Comparison of ENCODE assay signal across 21 cellular contexts in genomic region chr1:248372394-248372793, GRCh38. TPM values are rescaled to one million over a fixed set of nuclear protein-coding genes. Genes with fewer than 3 reads are reported as not detected.
DNase-seq lines count a peak whose midpoint lies in the region; ATAC-seq and TF ChIP-seq lines count a peak whose summit lies in the region.
"Had no signal": no experiment of that assay in that cellular context is flagged by ENCODE, and none has a peak within 500 bp of the region (broad histone marks: within the 10 kb centered on the region; RNA-seq: fewer than 3 reads in every experiment).

No MANE protein-coding gene starts in this region.

- H3K27ac ChIP-seq in upper lobe of right lung (no peak overlapping the region), left ventricle myocardium inferior (replicated peaks) (no peak overlapping the region)
- H3K27ac ChIP-seq: RWPE1, SK-N-MC had no signal

- in situ Hi-C loops in G401 (cut with HindIII; ENCODE audit: low sequenced_read_pairs) = no loop called here

- no peaks in the 10 kb centered on the region for H3K4me1 ChIP-seq in upper lobe of right lung
- no peaks in the 10 kb centered on the region for H3K4me1 ChIP-seq in left ventricle myocardium inferior

- H3K9me3 ChIP-seq in upper lobe of right lung (no peaks in the 10 kb centered on the region), left ventricle myocardium inferior (replicated peaks) (peaks cover 29% of the 10 kb centered on the region)

- H3K36me3 ChIP-seq in upper lobe of right lung = no peaks in the 10 kb centered on the region
- H3K36me3 ChIP-seq in left ventricle myocardium inferior = no peaks in the 10 kb centered on the region

- no peaks in the 10 kb centered on the region for H3K27me3 ChIP-seq in upper lobe of right lung
- no peaks in the 10 kb centered on the region for H3K27me3 ChIP-seq in left ventricle myocardium inferior (ENCODE audit: low read depth)

- peak; percentile 9 for DNase-seq in stimulated activated CD4-positive, alpha-beta T cell treated with anti-CD3 and anti-CD28 coated beads, Interleukin-15, amount 100 ng/mL, for 24 hours
- DNase-seq in stimulated activated CD4-positive, alpha-beta T cell treated with anti-CD3 and anti-CD28 coated beads, Interleukin-4, amount 100 ng/mL, for 4 hours = no peak
- peak; percentile 27 for DNase-seq in upper lobe of right lung
- no peak for DNase-seq in H4 (ENCODE audit: low spot score)
- no peak for DNase-seq in left ventricle myocardium inferior
- no peak for DNase-seq in G401 (ENCODE audit: low spot score)
- DNase-seq: activated CD4-positive, alpha-beta T cell treated with anti-CD3 and anti-CD28 coated beads, Interleukin-2, amount 50 U/mL, for 4 hours; activated effector memory CD4-positive, alpha-beta T cell treated with Interleukin-2 at 50 U/mL for 16 hours; amygdala; dermis blood vessel endothelial cell; glutamatergic neuron; H7; Karpas-422; mesendoderm; NCI-H187 had no signal

- H3K4me3 ChIP-seq in upper lobe of right lung = no peak overlapping the region
- no peak overlapping the region for H3K4me3 ChIP-seq in left ventricle myocardium inferior
- H3K4me3 ChIP-seq: SK-N-MC had no signal

- TF ChIP-seq CTCF in upper lobe of right lung (IDR thresholded peaks at IDR 0.05) (no peak), left ventricle myocardium inferior (IDR thresholded peaks at IDR 0.05; ENCODE audit: borderline replicate concordance) (no peak)

- ATAC-seq in GM21381 (IDR thresholded peaks at IDR 0.05; ENCODE audit: unreplicated experiment) (peak; percentile 50), HG03521 (IDR thresholded peaks at IDR 0.05; ENCODE audit: unreplicated experiment) (peak; percentile 46), upper lobe of right lung (no peak)

- intact Hi-C loops in upper lobe of right lung (cut with DNase I) = no loop called here
- intact Hi-C loops in left ventricle myocardium inferior (cut with micrococcal nuclease) = no loop called here

RNA-seq across cellular contexts. Expression of gene OR2T6, which starts 3.2 kb away (rescaled TPM):
- total RNA-seq in upper lobe of right lung (not detected), left ventricle myocardium inferior (not detected)
- not detected in 2 replicates for total RNA-seq in H4 (2014; rRNA removed; shearing (Covaris generic))
- not detected in 2 replicates for total RNA-seq in G401 (2014; rRNA removed; shearing (Covaris generic))
- total RNA-seq: A673, dermis blood vessel endothelial cell, H7, osteocyte had no signal

RNA-seq across cellular contexts. Expression of gene OR2T4, which starts 10.9 kb away (rescaled TPM):
- total RNA-seq in upper lobe of right lung = not detected
- total RNA-seq in H4 (2014; rRNA removed; shearing (Covaris generic)) = 0.31 TPM in 1 of 2 replicates, not detected in the other
- total RNA-seq in left ventricle myocardium inferior = not detected
- total RNA-seq in G401 (2014; rRNA removed; shearing (Covaris generic)) = not detected in 2 replicates
- total RNA-seq: A673, dermis blood vessel endothelial cell, H7, osteocyte had no signal

RNA-seq across cellular contexts. Expression of gene OR14C36, which starts 23.8 kb away (rescaled TPM):
- total RNA-seq in upper lobe of right lung = not detected
- total RNA-seq in H4 (2014; rRNA removed; shearing (Covaris generic)) = not detected in 2 replicates
- not detected for total RNA-seq in left ventricle myocardium inferior
- not detected in 2 replicates for total RNA-seq in G401 (2014; rRNA removed; shearing (Covaris generic))
- total RNA-seq: A673, dermis blood vessel endothelial cell, H7, osteocyte had no signal

RNA-seq across cellular contexts. Expression of gene OR2T1, which starts 30.5 kb away (rescaled TPM):
- total RNA-seq in upper lobe of right lung (not detected), left ventricle myocardium inferior (not detected)
- not detected in 2 replicates for total RNA-seq in H4 (2014; rRNA removed; shearing (Covaris generic))
- not detected in 2 replicates for total RNA-seq in G401 (2014; rRNA removed; shearing (Covaris generic))
- total RNA-seq: A673, dermis blood vessel endothelial cell, H7, osteocyte had no signal

RNA-seq across cellular contexts. Expression of gene OR2M7, which starts 48.0 kb away (rescaled TPM):
- total RNA-seq in upper lobe of right lung = not detected
- total RNA-seq in H4 (2014; rRNA removed; shearing (Covaris generic)) = not detected in 2 replicates
- not detected for total RNA-seq in left ventricle myocardium inferior
- not detected in 2 replicates for total RNA-seq in G401 (2014; rRNA removed; shearing (Covaris generic))
- total RNA-seq: A673, dermis blood vessel endothelial cell, H7, osteocyte had no signal

Comparison
In these comparisons a context has a peak if more than half of its experiments do, and no peak if none do; other contexts are left out.
1. DNase-seq: peak in stimulated activated CD4-positive, alpha-beta T cell treated with anti-CD3 and anti-CD28 coated beads, Interleukin-15, amount 100 ng/mL, for 24 hours (single experiment) and upper lobe of right lung (single experiment); none in stimulated activated CD4-positive, alpha-beta T cell treated with anti-CD3 and anti-CD28 coated beads, Interleukin-4, amount 100 ng/mL, for 4 hours (0 of 2), H4 (single experiment), left ventricle myocardium inferior (single experiment) and G401 (single experiment).